In the genomic region with DNA sequence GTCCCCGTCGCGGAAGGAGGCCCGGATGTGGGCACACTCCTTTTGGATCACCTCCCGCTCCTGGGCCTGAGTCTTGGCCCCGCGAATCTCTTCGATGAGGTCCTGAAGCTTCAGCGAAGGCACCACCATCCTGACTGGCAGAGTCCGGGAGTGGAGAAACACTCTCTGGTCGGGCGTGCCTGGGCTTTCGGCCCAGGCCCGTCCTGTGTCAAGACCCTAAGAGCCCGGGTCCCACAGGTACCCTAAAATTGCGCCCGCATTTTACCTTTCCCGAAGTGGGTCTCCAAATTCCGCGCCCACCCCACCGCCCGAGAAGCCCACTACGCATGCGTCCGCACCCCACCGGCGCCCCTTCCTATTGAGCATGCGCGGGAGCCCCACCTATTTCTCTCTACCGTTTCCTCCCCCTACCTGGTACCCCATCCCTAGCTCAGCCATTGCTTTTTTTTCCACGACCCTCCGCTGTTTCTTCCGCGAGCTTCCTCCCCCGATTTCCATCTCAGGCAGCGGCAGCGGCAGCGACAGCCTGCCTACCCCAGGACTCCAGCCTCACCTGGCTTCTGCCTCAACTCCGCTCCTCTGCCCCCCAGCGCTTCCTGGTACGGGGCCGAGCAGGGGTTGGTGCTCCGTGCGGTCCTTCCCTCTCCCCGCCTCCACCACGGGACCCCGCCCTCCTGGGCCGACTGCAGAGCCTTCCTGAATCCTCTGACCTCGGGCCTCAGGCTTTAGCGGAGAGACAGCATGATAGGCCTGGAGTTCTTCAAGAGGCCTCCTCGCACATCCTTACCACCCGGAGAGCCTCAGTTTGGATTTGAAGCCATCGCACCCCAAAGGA, we compare ENCODE assay signal across 8 cellular contexts. TPM values are rescaled to one million over a fixed set of nuclear protein-coding genes. Genes with fewer than 3 reads are reported as not detected.
A peak's percentile ranks its signal among the peaks of the same experiment; 100 is the strongest.
DNase-seq lines count a peak whose midpoint lies in the region; ATAC-seq and TF ChIP-seq lines count a peak whose summit lies in the region.

A gene with protein sequence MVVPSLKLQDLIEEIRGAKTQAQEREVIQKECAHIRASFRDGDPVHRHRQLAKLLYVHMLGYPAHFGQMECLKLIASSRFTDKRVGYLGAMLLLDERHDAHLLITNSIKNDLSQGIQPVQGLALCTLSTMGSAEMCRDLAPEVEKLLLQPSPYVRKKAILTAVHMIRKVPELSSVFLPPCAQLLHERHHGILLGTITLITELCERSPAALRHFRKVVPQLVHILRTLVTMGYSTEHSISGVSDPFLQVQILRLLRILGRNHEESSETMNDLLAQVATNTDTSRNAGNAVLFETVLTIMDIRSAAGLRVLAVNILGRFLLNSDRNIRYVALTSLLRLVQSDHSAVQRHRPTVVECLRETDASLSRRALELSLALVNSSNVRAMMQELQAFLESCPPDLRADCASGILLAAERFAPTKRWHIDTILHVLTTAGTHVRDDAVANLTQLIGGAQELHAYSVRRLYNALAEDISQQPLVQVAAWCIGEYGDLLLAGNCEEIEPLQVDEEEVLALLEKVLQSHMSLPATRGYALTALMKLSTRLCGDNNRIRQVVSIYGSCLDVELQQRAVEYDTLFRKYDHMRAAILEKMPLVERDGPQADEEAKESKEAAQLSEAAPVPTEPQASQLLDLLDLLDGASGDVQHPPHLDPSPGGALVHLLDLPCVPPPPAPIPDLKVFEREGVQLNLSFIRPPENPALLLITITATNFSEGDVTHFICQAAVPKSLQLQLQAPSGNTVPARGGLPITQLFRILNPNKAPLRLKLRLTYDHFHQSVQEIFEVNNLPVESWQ (minus strand): TSS at position 606 of the 835 bp plus-strand sequence. CDS start 477 bp downstream, at position 129.

- peak within 1 kb of the TSS; percentile 41; the same call in 1 of the 2 replicates for H2AFZ ChIP-seq in OCI-LY1 (ENCODE audit: low read length)

- H3K4me2 ChIP-seq in OCI-LY1 (ENCODE audit: low read length), result peak within 1 kb of the TSS; percentile 84

- H3K27me3 ChIP-seq in HUES6 (ENCODE audit: control insufficient read depth, insufficient read depth, low read length) (no peaks in the 10 kb centered on the region), OCI-LY1 (ENCODE audit: insufficient read depth, low read length) (no peaks in the 10 kb centered on the region)

- H3K4me1 ChIP-seq in HUES6 (ENCODE audit: control insufficient read depth, insufficient read depth, low read length), result peaks cover 25% of the 10 kb centered on the region
- peaks cover 18% of the 10 kb centered on the region for H3K4me1 ChIP-seq in OCI-LY1 (ENCODE audit: insufficient read depth, low read length, severe bottlenecking)

- TF ChIP-seq CTCF in OCI-LY1 (IDR thresholded peaks at IDR 0.05; ENCODE audit: low read length) (no peak), epithelial cell of esophagus (IDR thresholded peaks at IDR 0.05; ENCODE audit: insufficient read depth, low read depth, low read length, missing control alignments) (no peak)

- H3K36me3 ChIP-seq in HUES6 (ENCODE audit: control insufficient read depth, insufficient read depth, low read length) (peaks cover 35% of the 10 kb centered on the region), OCI-LY1 (ENCODE audit: insufficient read depth, low read length) (peaks cover 24% of the 10 kb centered on the region; the same call in 1 of the 2 replicates)

- no peaks in the 10 kb centered on the region for H4K20me1 ChIP-seq in OCI-LY1 (ENCODE audit: insufficient read depth, low read length)

- no peak within 1 kb of the TSS for H3K27ac ChIP-seq in HUES6 (ENCODE audit: low read depth, low read length)
- H3K27ac ChIP-seq in OCI-LY1 (ENCODE audit: low read depth, low read length, poor library complexity, severe bottlenecking), result peak within 1 kb of the TSS; percentile 31

- peak within 1 kb of the TSS; percentile 88 for H3K4me3 ChIP-seq in HUES6 (ENCODE audit: low read depth, low read length)
- H3K4me3 ChIP-seq in OCI-LY1 (ENCODE audit: low read depth, low read length, poor library complexity, severe bottlenecking), result peak within 1 kb of the TSS; percentile 79
- H3K4me3 ChIP-seq in epithelial cell of esophagus (ENCODE audit: low read length), result peak within 1 kb of the TSS; percentile 90

- no peaks in the 10 kb centered on the region for H3K79me2 ChIP-seq in OCI-LY1 (ENCODE audit: insufficient read depth, low read length)

- DNase-seq in Caki2 (ENCODE audit: low read depth) (peak; percentile 88), epithelial cell of esophagus (ENCODE audit: low read depth) (peak; percentile 91), mucosa of gallbladder (ENCODE audit: low spot score) (peak; percentile 90)
- peak; percentile 92 for DNase-seq in activated CD8-positive, alpha-beta memory T cell treated with anti-CD3 and anti-CD28 coated beads, Interleukin-2, amount 50 U/mL, for 48 hours
- peak; percentile 62 to 69 for DNase-seq in stimulated activated CD8-positive, alpha-beta memory T cell treated with anti-CD3 and anti-CD28 coated beads, Interleukin-7, amount 100 ng/mL, for 1 hour (ENCODE audit: low read depth in 2 of 2)

- in situ Hi-C loops in Caki2 (cut with HindIII; ENCODE audit: low pct_unique_long_range_greater_than_20kb, low sequenced_read_pairs), result no loop called here

- no peaks in the 10 kb centered on the region for H3F3A ChIP-seq in OCI-LY1 (ENCODE audit: insufficient read depth, low read length)

- no peaks in the 10 kb centered on the region for H3K9me2 ChIP-seq in OCI-LY1 (ENCODE audit: low read depth, low read length)

- no peaks in the 10 kb centered on the region for H3K9me3 ChIP-seq in HUES6 (ENCODE audit: control insufficient read depth, insufficient read depth, low read depth, low read length)
- no peaks in the 10 kb centered on the region for H3K9me3 ChIP-seq in OCI-LY1 (ENCODE audit: low read length)

- H3K9ac ChIP-seq in HUES6 (ENCODE audit: low read length) (peak within 1 kb of the TSS; percentile 76), OCI-LY1 (ENCODE audit: low read length) (peak within 1 kb of the TSS; percentile 78)

- ATAC-seq in GM21381 (IDR thresholded peaks at IDR 0.05; ENCODE audit: unreplicated experiment), result peak; percentile 84

RNA-seq across cellular contexts. Expression of the gene that starts here (rescaled TPM):
- total RNA-seq in Caki2 (2014; rRNA removed; shearing (Covaris generic); ENCODE audit: low replicate concordance), result 16.1 and 38.9 TPM in 2 replicates
- total RNA-seq in mucosa of gallbladder, result 294 TPM
